Comparison of ENCODE assay signal across 10 cellular contexts in genomic region chr4:112510191-112510467, GRCh38. TPM values are rescaled to one million over a fixed set of nuclear protein-coding genes. Genes with fewer than 3 reads are reported as not detected.
DNase-seq lines count a peak whose midpoint lies in the region; ATAC-seq and TF ChIP-seq lines count a peak whose summit lies in the region.
"Had no signal": no experiment of that assay in that cellular context is flagged by ENCODE, and none has a peak within 500 bp of the region (broad histone marks: within the 10 kb centered on the region; RNA-seq: fewer than 3 reads in every experiment).

No MANE protein-coding gene starts in this region.

- H3K27ac ChIP-seq in muscle layer of duodenum (ENCODE audit: low read length) = no peak overlapping the region

- H3K4me1 Mint-ChIP-seq in natural killer cell = peaks cover 23 to 30% of the 10 kb centered on the region in 2 donors
- H3K4me1 Mint-ChIP-seq in natural killer cell treated with Interleukin-12 subunit alpha and Interleukin-12 subunit beta and Interleukin-15 and Interleukin-18, amount 100 ng/mL, for 72 hours (ENCODE audit: low read depth in 2 of 2) = peaks cover 23 to 25% of the 10 kb centered on the region in 2 donors
- H3K4me1 Mint-ChIP-seq in activated T-helper 17 cell treated with anti-CD3 and anti-CD28 coated beads, Interleukin-2, amount 50 U/mL, for 72 hours = peaks cover 23% of the 10 kb centered on the region

- no peaks in the 10 kb centered on the region for H3K36me3 ChIP-seq in muscle layer of duodenum (ENCODE audit: control insufficient read depth in 1 of 2, insufficient read depth in 2 of 2, low read length in 2 of 2)

- peak overlapping the region; percentile 40 to 49 for H3K4me3 ChIP-seq in muscle layer of duodenum (ENCODE audit: low read depth in 1 of 2, low read length in 2 of 2)

- TF ChIP-seq CTCF in natural killer cell (IDR thresholded peaks at IDR 0.05) = no peak

- H3K9me3 ChIP-seq in muscle layer of duodenum (ENCODE audit: control insufficient read depth in 1 of 2, low read length in 2 of 2) = no peaks in the 10 kb centered on the region

- peak overlapping the region; percentile 17 for H3K4me3 Mint-ChIP-seq in natural killer cell
- H3K4me3 Mint-ChIP-seq in natural killer cell treated with Interleukin-12 subunit alpha and Interleukin-12 subunit beta and Interleukin-15 and Interleukin-18, amount 100 ng/mL, for 72 hours = no peak overlapping the region
- H3K4me3 Mint-ChIP-seq in activated T-helper 17 cell treated with anti-CD3 and anti-CD28 coated beads, Interleukin-2, amount 50 U/mL, for 72 hours = peak overlapping the region; percentile 52

- H3K27me3 Mint-ChIP-seq in natural killer cell (ENCODE audit: low read depth in 2 of 2) = peaks cover 62 to 78% of the 10 kb centered on the region in 2 donors
- H3K27me3 Mint-ChIP-seq in natural killer cell treated with Interleukin-12 subunit alpha and Interleukin-12 subunit beta and Interleukin-15 and Interleukin-18, amount 100 ng/mL, for 72 hours = peaks cover 62 to 83% of the 10 kb centered on the region in 2 donors
- peaks cover 73% of the 10 kb centered on the region for H3K27me3 Mint-ChIP-seq in activated T-helper 17 cell treated with anti-CD3 and anti-CD28 coated beads, Interleukin-2, amount 50 U/mL, for 72 hours

- DNase-seq in natural killer cell = no peak
- DNase-seq in natural killer cell treated with Interleukin-12 subunit alpha and Interleukin-12 subunit beta and Interleukin-15 and Interleukin-18, amount 100 ng/mL, for 72 hours (ENCODE audit: low spot score) = no peak
- DNase-seq in stimulated activated CD4-positive, alpha-beta T cell treated with anti-CD3 and anti-CD28 coated beads, Interleukin-2, amount 100 ng/mL, for 24 hours = no peak
- DNase-seq in cerebellum (ENCODE audit: low spot score) = no peak
- DNase-seq: NCI-H2081 treated with DMSO at 0.1 percent for 48 hours, SHP77 treated with DMSO at 0.1 percent for 48 hours had no signal

- no peaks in the 10 kb centered on the region for H3K9me3 Mint-ChIP-seq in natural killer cell
- H3K9me3 Mint-ChIP-seq in natural killer cell treated with Interleukin-12 subunit alpha and Interleukin-12 subunit beta and Interleukin-15 and Interleukin-18, amount 100 ng/mL, for 72 hours = no peaks in the 10 kb centered on the region
- H3K9me3 Mint-ChIP-seq in activated T-helper 17 cell treated with anti-CD3 and anti-CD28 coated beads, Interleukin-2, amount 50 U/mL, for 72 hours = no peaks in the 10 kb centered on the region

- peaks cover 0 to 34% of the 10 kb centered on the region in 2 donors for H3K4me1 ChIP-seq in muscle layer of duodenum (ENCODE audit: control insufficient read depth in 1 of 2, insufficient read depth in 2 of 2, low read length in 2 of 2)

- intact Hi-C loops in natural killer cell (cut with micrococcal nuclease) = no loop called here

- peaks cover 12% of the 10 kb centered on the region for H3K36me3 Mint-ChIP-seq in natural killer cell
- peaks cover 10% of the 10 kb centered on the region for H3K36me3 Mint-ChIP-seq in natural killer cell treated with Interleukin-12 subunit alpha and Interleukin-12 subunit beta and Interleukin-15 and Interleukin-18, amount 100 ng/mL, for 72 hours
- peaks cover 13% of the 10 kb centered on the region for H3K36me3 Mint-ChIP-seq in activated T-helper 17 cell treated with anti-CD3 and anti-CD28 coated beads, Interleukin-2, amount 50 U/mL, for 72 hours (ENCODE audit: low read depth)

- ATAC-seq in natural killer cell (no peak), GM18520 (IDR thresholded peaks at IDR 0.05; ENCODE audit: unreplicated experiment) (no peak)
- no peak for ATAC-seq in natural killer cell treated with Interleukin-12 subunit alpha and Interleukin-12 subunit beta and Interleukin-15 and Interleukin-18, amount 100 ng/mL, for 72 hours
- ATAC-seq in activated T-helper 17 cell treated with anti-CD3 and anti-CD28 coated beads, Interleukin-2, amount 50 U/mL, for 72 hours (replicated peaks) = no peak
- no peak for ATAC-seq in activated CD4-positive, CD25-positive, alpha-beta regulatory T cell treated with anti-CD3 and anti-CD28 coated beads, Interleukin-2, amount 50 U/mL, for 24 hours

- peaks cover 63% of the 10 kb centered on the region for H3K27me3 ChIP-seq in muscle layer of duodenum (ENCODE audit: low read depth, low read length)

- no peak overlapping the region for H3K27ac Mint-ChIP-seq in natural killer cell
- no peak overlapping the region for H3K27ac Mint-ChIP-seq in natural killer cell treated with Interleukin-12 subunit alpha and Interleukin-12 subunit beta and Interleukin-15 and Interleukin-18, amount 100 ng/mL, for 72 hours
- H3K27ac Mint-ChIP-seq in activated T-helper 17 cell treated with anti-CD3 and anti-CD28 coated beads, Interleukin-2, amount 50 U/mL, for 72 hours = no peak overlapping the region

RNA-seq across cellular contexts. Expression of gene NEUROG2, which starts 5.9 kb away (rescaled TPM):
- total RNA-seq in natural killer cell = not detected
- not detected for total RNA-seq in natural killer cell treated with Interleukin-12 subunit alpha and Interleukin-12 subunit beta and Interleukin-15 and Interleukin-18, amount 100 ng/mL, for 72 hours
- total RNA-seq in activated T-helper 17 cell treated with anti-CD3 and anti-CD28 coated beads, Interleukin-2, amount 50 U/mL, for 72 hours = not detected
- total RNA-seq in cerebellum = 7.8 TPM
